Comparison of ENCODE assay signal across 41 cellular contexts in genomic region chr11:63369971-63370588, GRCh38. TPM values are rescaled to one million over a fixed set of nuclear protein-coding genes. Genes with fewer than 3 reads are reported as not detected.
"Had no signal": no experiment of that assay in that cellular context is flagged by ENCODE, and none has a peak within 500 bp of the region (broad histone marks: within the 10 kb centered on the region; RNA-seq: fewer than 3 reads in every experiment).

No MANE protein-coding gene starts in this region.

- ATAC-seq: activated CD8-positive, alpha-beta memory T cell treated with anti-CD3 and anti-CD28 coated beads, Interleukin-2, amount 10 ng/mL, durations not matched to agents 7 days and 5 days; activated naive CD4-positive, alpha-beta T cell treated with anti-CD3 and anti-CD28 coated beads, Interleukin-2, amount 50 U/mL, for 72 hours; activated T-cell treated with anti-CD3 and anti-CD28 coated beads, Interleukin-2, amount 50 U/mL, for 72 hours; activated T-helper 17 cell treated with anti-CD3 and anti-CD28 coated beads, Interleukin-2, amount 50 U/mL, for 72 hours; PC-3; SK-N-SH treated with all-trans-retinoic acid at 6 μM for 48 hours had no signal

- H3K4me1 Mint-ChIP-seq: activated CD8-positive, alpha-beta memory T cell treated with anti-CD3 and anti-CD28 coated beads, Interleukin-2, amount 10 ng/mL, durations not matched to agents 7 days and 5 days; activated T-helper 17 cell treated with anti-CD3 and anti-CD28 coated beads, Interleukin-2, amount 50 U/mL, for 72 hours; brain; central memory CD8-positive, alpha-beta T cell had no signal

- DNase-seq: activated B cell treated with CpG ODN at 0.5 μM for 24 hours; activated CD4-positive, alpha-beta memory T cell treated with anti-CD3 and anti-CD28 coated beads for 36 hours; activated CD4-positive, alpha-beta T cell treated with anti-CD3 and anti-CD28 coated beads for 4 hours; activated CD4-positive, alpha-beta T cell treated with anti-CD3 and anti-CD28 coated beads, Interleukin-2, amount 50 U/mL, for 1 hour; activated CD4-positive, CD25-positive, alpha-beta regulatory T cell treated with anti-CD3 and anti-CD28 coated beads, Interleukin-2, amount 50 U/mL, for 72 hours; activated CD8-positive, alpha-beta memory T cell treated with anti-CD3 and anti-CD28 coated beads for 24 hours; activated CD8-positive, alpha-beta memory T cell treated with anti-CD3 and anti-CD28 coated beads, Interleukin-2, amount 10 ng/mL, durations not matched to agents 7 days and 5 days; activated CD8-positive, alpha-beta memory T cell treated with anti-CD3 and anti-CD28 coated beads, Interleukin-2, amount 50 U/mL, for 48 hours; activated effector memory CD4-positive, alpha-beta T cell treated with anti-CD3 and anti-CD28 coated beads, Interleukin-2, amount 50 U/mL, for 16 hours; activated naive CD4-positive, alpha-beta T cell treated with Interleukin-2 at 50 U/mL for 16 hours; activated T-cell treated with anti-CD3 and anti-CD28 coated beads, Interleukin-2, amount 50 U/mL, for 72 hours; adrenal gland; KG1; MM.1S; MV-4-11; NCI-H1092; NCI-H146; NCI-H187; NCI-H2029 treated with DMSO at 0.1 percent for 48 hours; NCI-H345; NCI-H524 treated with DMSO at 0.1 percent for 48 hours; NK-92 treated with Interleukin-12 subunit alpha and Interleukin-12 subunit beta, amount 100 ng/mL, for 24 hours; PC-3; Peyer's patch; RPMI8226; SIG-M5; SW 1271; T-helper 1 cell; T-helper 2 cell; T-helper 9 cell had no signal

- H3K9me3 ChIP-seq: adrenal gland, Peyer's patch had no signal

- H3K4me3 Mint-ChIP-seq: activated B cell treated with CpG ODN at 0.5 μM for 24 hours; activated CD4-positive, alpha-beta memory T cell treated with anti-CD3 and anti-CD28 coated beads for 36 hours; activated CD8-positive, alpha-beta memory T cell treated with anti-CD3 and anti-CD28 coated beads, Interleukin-2, amount 10 ng/mL, durations not matched to agents 7 days and 5 days; activated T-cell treated with anti-CD3 and anti-CD28 coated beads, Interleukin-2, amount 50 U/mL, for 72 hours; activated T-helper 17 cell treated with anti-CD3 and anti-CD28 coated beads, Interleukin-2, amount 50 U/mL, for 72 hours; brain; central memory CD8-positive, alpha-beta T cell had no signal

- H3K27ac ChIP-seq: adrenal gland, cardiac muscle cell, Peyer's patch, VCaP had no signal

- H3K36me3 Mint-ChIP-seq: activated CD4-positive, alpha-beta memory T cell treated with anti-CD3 and anti-CD28 coated beads for 36 hours; activated CD8-positive, alpha-beta memory T cell treated with anti-CD3 and anti-CD28 coated beads, Interleukin-2, amount 10 ng/mL, durations not matched to agents 7 days and 5 days; activated naive CD4-positive, alpha-beta T cell treated with anti-CD3 and anti-CD28 coated beads, Interleukin-2, amount 50 U/mL, for 72 hours; brain had no signal

- H3K27ac Mint-ChIP-seq: activated B cell treated with CpG ODN at 0.5 μM for 24 hours; activated CD4-positive, alpha-beta memory T cell treated with anti-CD3 and anti-CD28 coated beads for 36 hours; activated CD8-positive, alpha-beta memory T cell treated with anti-CD3 and anti-CD28 coated beads, Interleukin-2, amount 10 ng/mL, durations not matched to agents 7 days and 5 days; activated naive CD4-positive, alpha-beta T cell treated with anti-CD3 and anti-CD28 coated beads, Interleukin-2, amount 50 U/mL, for 72 hours; activated T-cell treated with anti-CD3 and anti-CD28 coated beads, Interleukin-2, amount 50 U/mL, for 72 hours; activated T-helper 17 cell treated with anti-CD3 and anti-CD28 coated beads, Interleukin-2, amount 50 U/mL, for 72 hours; brain had no signal

- H3K27me3 ChIP-seq: adrenal gland, cardiac muscle cell, Peyer's patch had no signal

- H3K9me3 Mint-ChIP-seq: activated CD4-positive, alpha-beta memory T cell treated with anti-CD3 and anti-CD28 coated beads for 36 hours; activated T-helper 17 cell treated with anti-CD3 and anti-CD28 coated beads, Interleukin-2, amount 50 U/mL, for 72 hours; central memory CD8-positive, alpha-beta T cell had no signal

- H3K4me3 ChIP-seq: adrenal gland, cardiac muscle cell had no signal

- H3K4me1 ChIP-seq: Peyer's patch had no signal

- H3K36me3 ChIP-seq: adrenal gland, cardiac muscle cell, Peyer's patch had no signal

RNA-seq across cellular contexts. Expression of gene SLC22A9, which starts 0.5 kb away (rescaled TPM):
- total RNA-seq: activated B cell treated with CpG ODN at 0.5 μM for 24 hours; activated CD4-positive, alpha-beta memory T cell treated with anti-CD3 and anti-CD28 coated beads for 36 hours; activated CD8-positive, alpha-beta memory T cell treated with anti-CD3 and anti-CD28 coated beads, Interleukin-2, amount 10 ng/mL, durations not matched to agents 7 days and 5 days; activated naive CD4-positive, alpha-beta T cell treated with anti-CD3 and anti-CD28 coated beads, Interleukin-2, amount 50 U/mL, for 72 hours; activated T-cell treated with anti-CD3 and anti-CD28 coated beads, Interleukin-2, amount 50 U/mL, for 72 hours; activated T-helper 17 cell treated with anti-CD3 and anti-CD28 coated beads, Interleukin-2, amount 50 U/mL, for 72 hours; adrenal gland; astrocyte; cardiac muscle cell; LHCN-M2; NCI-H460; PC-3; Peyer's patch; SK-MEL-5 had no signal
- polyA plus RNA-seq: adrenal gland had no signal
